8 cellular contexts compared by ENCODE assay signal in the genomic region with DNA sequence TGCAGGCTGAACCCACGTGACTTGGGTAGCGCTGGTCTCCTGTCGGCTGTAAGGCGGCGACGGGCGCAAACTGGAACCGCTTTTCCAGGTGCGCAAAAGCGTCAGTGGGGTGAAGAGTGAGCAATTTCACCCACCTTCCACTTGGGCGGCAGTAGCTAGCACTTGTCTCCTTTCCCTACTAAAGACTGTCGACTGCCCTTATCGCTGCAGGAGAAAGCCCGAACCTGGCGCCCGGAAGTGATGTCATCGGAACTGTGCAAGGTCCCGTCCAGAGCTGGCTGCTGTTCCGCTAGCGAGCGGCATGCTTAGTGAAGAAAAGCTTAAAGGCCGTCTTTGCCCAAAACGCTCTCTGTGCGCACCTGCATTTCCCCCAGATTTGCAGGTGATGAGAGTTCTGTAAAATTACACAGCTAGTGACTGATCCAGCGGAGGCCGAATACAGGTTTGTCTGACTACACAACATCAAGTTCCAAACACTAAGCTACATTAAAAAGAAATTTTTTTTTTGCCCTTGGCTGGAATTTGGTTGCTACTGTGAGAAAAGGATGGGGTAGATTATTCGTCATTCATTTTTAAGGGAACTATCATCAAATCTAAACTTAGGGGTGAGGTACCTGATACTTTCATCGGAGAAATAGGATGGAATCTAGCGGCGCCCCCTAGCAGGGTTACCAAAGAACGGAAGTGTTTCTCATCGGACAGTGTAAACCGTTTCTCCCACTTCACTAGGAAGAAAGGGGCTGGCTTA. TPM values are rescaled to one million over a fixed set of nuclear protein-coding genes. Genes with fewer than 3 reads are reported as not detected.
DNase-seq lines count a peak whose midpoint lies in the region; ATAC-seq and TF ChIP-seq lines count a peak whose summit lies in the region.

A gene with protein sequence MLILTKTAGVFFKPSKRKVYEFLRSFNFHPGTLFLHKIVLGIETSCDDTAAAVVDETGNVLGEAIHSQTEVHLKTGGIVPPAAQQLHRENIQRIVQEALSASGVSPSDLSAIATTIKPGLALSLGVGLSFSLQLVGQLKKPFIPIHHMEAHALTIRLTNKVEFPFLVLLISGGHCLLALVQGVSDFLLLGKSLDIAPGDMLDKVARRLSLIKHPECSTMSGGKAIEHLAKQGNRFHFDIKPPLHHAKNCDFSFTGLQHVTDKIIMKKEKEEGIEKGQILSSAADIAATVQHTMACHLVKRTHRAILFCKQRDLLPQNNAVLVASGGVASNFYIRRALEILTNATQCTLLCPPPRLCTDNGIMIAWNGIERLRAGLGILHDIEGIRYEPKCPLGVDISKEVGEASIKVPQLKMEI (minus strand): TSS at position 242 of the 748 bp plus-strand sequence. CDS start 1,152 bp downstream, outside the sequence.

- WGBS in psoas muscle, 3 donors = 0% methylated on average over 33 of the region's 33 CpGs

- intact Hi-C loops in psoas muscle (cut with DNase I) = loop anchor here (5.0 to 10.0 kb wide), 3 partner anchors 88 to 1890 kb away; a partner anchor contains a TSS
- intact Hi-C loops in uterus (cut with DNase I; ENCODE audit: low total_unique reads) = no loop called here

- H3K36me3 ChIP-seq in right atrium auricular region = peaks cover 7% of the 10 kb centered on the region
- peaks cover 0 to 22% of the 10 kb centered on the region in 2 donors for H3K36me3 ChIP-seq in psoas muscle (ENCODE audit: insufficient read depth in 1 of 2, low read depth in 1 of 2)
- no peaks in the 10 kb centered on the region for H3K36me3 ChIP-seq in uterus

- H3K4me3 Mint-ChIP-seq in T-helper 1 cell treated with Interleukin-12 subunit alpha and Interleukin-12 subunit beta and Interleukin-4 antibody, amounts not matched to agents 30 μg/mL and 1 μg/mL, for 36 hours = peak within 1 kb of the TSS; percentile 95

- H3K27ac Mint-ChIP-seq in T-helper 1 cell treated with Interleukin-12 subunit alpha and Interleukin-12 subunit beta and Interleukin-4 antibody, amounts not matched to agents 30 μg/mL and 1 μg/mL, for 36 hours = peak within 1 kb of the TSS; percentile 99

- H3K4me3 ChIP-seq in right atrium auricular region (peak within 1 kb of the TSS; percentile 70 to 78), psoas muscle (peak within 1 kb of the TSS; percentile 95), uterus (peak within 1 kb of the TSS; percentile 79 to 84)

- no peak for TF ChIP-seq POLR2A in uterus (IDR thresholded peaks at IDR 0.05)

- H3K27me3 Mint-ChIP-seq in T-helper 1 cell treated with Interleukin-12 subunit alpha and Interleukin-12 subunit beta and Interleukin-4 antibody, amounts not matched to agents 30 μg/mL and 1 μg/mL, for 36 hours (ENCODE audit: low read depth) = no peaks in the 10 kb centered on the region

- H3K27ac ChIP-seq in angular gyrus (ENCODE audit: low read depth, low read length) (peak within 1 kb of the TSS; percentile 81), right atrium auricular region (peak within 1 kb of the TSS; percentile 90 to 92), psoas muscle (peak within 1 kb of the TSS; percentile 93), uterus (peak within 1 kb of the TSS; percentile 85 to 94)

- in situ Hi-C loops in GM13977 (cut with MboI; ENCODE audit: low pct_unique_long_range_greater_than_20kb, low sequenced_read_pairs, unreplicated experiment) = no loop called here

- H3K4me1 Mint-ChIP-seq in T-helper 1 cell treated with Interleukin-12 subunit alpha and Interleukin-12 subunit beta and Interleukin-4 antibody, amounts not matched to agents 30 μg/mL and 1 μg/mL, for 36 hours (ENCODE audit: low read depth) = peaks cover 9% of the 10 kb centered on the region

- ATAC-seq in HG02884 (IDR thresholded peaks at IDR 0.05; ENCODE audit: unreplicated experiment) = peak; percentile 97
- ATAC-seq in psoas muscle = peak; percentile 96 to 98 (median 97)

- H3K27me3 ChIP-seq in right atrium auricular region (no peaks in the 10 kb centered on the region), psoas muscle (ENCODE audit: insufficient read depth in 3 of 3, low read length in 2 of 3) (no peaks in the 10 kb centered on the region), uterus (no peaks in the 10 kb centered on the region)

- H3K9me3 ChIP-seq in right atrium auricular region (no peaks in the 10 kb centered on the region), psoas muscle (no peaks in the 10 kb centered on the region), uterus (no peaks in the 10 kb centered on the region)

- peaks cover 9% of the 10 kb centered on the region for H3K36me3 Mint-ChIP-seq in T-helper 1 cell treated with Interleukin-12 subunit alpha and Interleukin-12 subunit beta and Interleukin-4 antibody, amounts not matched to agents 30 μg/mL and 1 μg/mL, for 36 hours (ENCODE audit: low read depth)

- H3K4me1 ChIP-seq in right atrium auricular region (peaks cover 0 to 15% of the 10 kb centered on the region in 2 donors), psoas muscle (peaks cover 16% of the 10 kb centered on the region), uterus (no peaks in the 10 kb centered on the region)

- TF ChIP-seq CTCF in GM13977 (IDR thresholded peaks at IDR 0.05; ENCODE audit: extremely low read depth, insufficient read depth, missing control alignments) (peak; percentile 73), right atrium auricular region (IDR thresholded peaks at IDR 0.05) (peak; percentile 52 to 63), psoas muscle (IDR thresholded peaks at IDR 0.05) (peak; percentile 50), uterus (IDR thresholded peaks at IDR 0.05) (peak; percentile 24 to 55 (median 46))

- no peaks in the 10 kb centered on the region for H3K9me3 Mint-ChIP-seq in T-helper 1 cell treated with Interleukin-12 subunit alpha and Interleukin-12 subunit beta and Interleukin-4 antibody, amounts not matched to agents 30 μg/mL and 1 μg/mL, for 36 hours

- DNase-seq in GM13977 (ENCODE audit: low spot score) (peak; percentile 77), NCI-H146 treated with DMSO at 0.1 percent for 48 hours (lab: John Stamatoyannopoulos, UW; ENCODE audit: unreplicated experiment) (peak; percentile 85), right atrium auricular region (ENCODE audit: low spot score) (peak; percentile 94), psoas muscle (peak; percentile 92 to 95), uterus (peak; percentile 88 to 94)

RNA-seq across cellular contexts. Expression of the gene that starts here (rescaled TPM):
- total RNA-seq in right atrium auricular region = 1 to 10 TPM; 5.3 to 8.1 TPM
- total RNA-seq in psoas muscle = 1 to 10 TPM; 3.4 to 5.9 (median 4.5) TPM
- polyA plus RNA-seq in psoas muscle = 10 to 100 TPM in 1 of 3 donors, 1 to 10 TPM in 2; 2.9 to 12.3 (median 4.1) TPM
- total RNA-seq in uterus = 10 to 100 TPM in 1 of 4 donors, 1 to 10 TPM in 3; 3.6 to 28.2 (median 6.2) TPM

Comparison
In these comparisons a context has a peak if more than half of its experiments do, and no peak if none do; other contexts are left out.
1. Peak in every context shown above with its lines: DNase-seq, ATAC-seq, H3K4me3 ChIP-seq and H3K27ac ChIP-seq.